15 cellular contexts compared by ENCODE assay signal in genomic region chr2:162465430-162465829, GRCh38.
DNase-seq lines count a peak whose midpoint lies in the region; ATAC-seq and TF ChIP-seq lines count a peak whose summit lies in the region.
"Had no signal": no experiment of that assay in that cellular context is flagged by ENCODE, and none has a peak within 500 bp of the region (broad histone marks: within the 10 kb centered on the region; RNA-seq: fewer than 3 reads in every experiment).

No MANE protein-coding gene starts in this region.

- no peaks in the 10 kb centered on the region for H3K4me1 ChIP-seq in RWPE2 (ENCODE audit: insufficient read depth, poor library complexity, severe bottlenecking)
- H3K4me1 ChIP-seq: HAP-1 had no signal

- peak; percentile 74 for ATAC-seq in RWPE2 (ENCODE audit: low read depth)
- ATAC-seq in esophagus mucosa: peak; percentile 63
- ATAC-seq in HG03139 (IDR thresholded peaks at IDR 0.05; ENCODE audit: unreplicated experiment): no peak

- DNase-seq in ELR (ENCODE audit: low read depth) (peak; percentile 14), NCI-H2227 (lab: John Stamatoyannopoulos, UW; ENCODE audit: unreplicated experiment) (peak; percentile 69), RWPE2 (ENCODE audit: low spot score) (no peak), NCI-H524 (lab: John Stamatoyannopoulos, UW) (no peak)
- no peak for DNase-seq in activated CD4-positive, alpha-beta T cell treated with anti-CD3 and anti-CD28 coated beads for 48 hours
- DNase-seq: ACHN; CD4-positive, CD25-positive, alpha-beta regulatory T cell; DMS 273 treated with DMSO at 0.1 percent for 48 hours; DMS79 treated with DMSO at 0.1 percent for 48 hours; EL; GDM1 had no signal

- no peaks in the 10 kb centered on the region for H3K36me3 ChIP-seq in RWPE2 (ENCODE audit: low read depth)
- H3K36me3 ChIP-seq: BLaER1 treated with 17β-estradiol and CSF1 and Interleukin-3, amounts not matched to agents 10 nM and 100 nM; HAP-1 had no signal

- H3K27ac ChIP-seq in RWPE2 (ENCODE audit: poor library complexity, severe bottlenecking): no peak overlapping the region
- H3K27ac ChIP-seq: BLaER1 treated with 17β-estradiol and CSF1 and Interleukin-3, amounts not matched to agents 10 nM and 100 nM had no signal

- H3K4me3 ChIP-seq in RWPE2 (ENCODE audit: severe bottlenecking): no peak overlapping the region
- H3K4me3 ChIP-seq: BLaER1 treated with 17β-estradiol and CSF1 and Interleukin-3, amounts not matched to agents 10 nM and 100 nM; HAP-1 had no signal

- no peak for TF ChIP-seq CTCF in RWPE2 (IDR thresholded peaks at IDR 0.05; ENCODE audit: poor library complexity, severe bottlenecking)

- H3K27me3 ChIP-seq in RWPE2 (ENCODE audit: insufficient read depth, poor library complexity, severe bottlenecking): peaks cover 8% of the 10 kb centered on the region
- H3K27me3 ChIP-seq: BLaER1 treated with 17β-estradiol and CSF1 and Interleukin-3, amounts not matched to agents 10 nM and 100 nM had no signal

- no peaks in the 10 kb centered on the region for H3K9me3 ChIP-seq in RWPE2 (ENCODE audit: severe bottlenecking)
- H3K9me3 ChIP-seq: HAP-1 had no signal

Comparison
In these comparisons a context has a peak if more than half of its experiments do, and no peak if none do; other contexts are left out.
1. DNase-seq: peak in ELR (single experiment) and NCI-H2227 (single experiment); none in RWPE2 (single experiment), activated CD4-positive, alpha-beta T cell treated with anti-CD3 and anti-CD28 coated beads for 48 hours (single experiment) and NCI-H524 (0 of 2).